Comparison of ENCODE assay signal across 8 cellular contexts in the genomic region with DNA sequence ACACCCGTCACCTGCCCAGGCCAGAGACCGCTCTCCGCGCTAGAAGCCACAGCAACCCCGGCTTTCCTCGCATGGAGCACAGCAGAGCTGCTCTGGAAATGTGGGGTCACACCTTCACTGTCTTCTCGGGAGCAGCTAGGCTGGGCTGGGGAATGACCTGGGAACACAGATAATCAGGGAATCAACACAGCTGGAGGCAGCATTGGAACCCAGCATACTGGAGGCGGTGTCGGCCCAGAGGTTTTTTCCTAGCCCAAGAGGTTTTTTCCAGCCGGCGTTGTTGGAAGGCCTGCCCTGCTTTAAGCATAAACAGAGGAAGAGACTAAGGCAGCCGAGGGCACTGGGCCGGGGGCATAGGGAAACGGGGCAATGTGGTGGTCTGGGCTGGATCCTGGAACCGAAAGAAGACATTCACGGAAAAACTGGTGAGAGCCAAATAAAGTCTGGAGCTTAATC. TPM values are rescaled to one million over a fixed set of nuclear protein-coding genes. Genes with fewer than 3 reads are reported as not detected.
A peak's percentile ranks its signal among the peaks of the same experiment; 100 is the strongest.
DNase-seq lines count a peak whose midpoint lies in the region; ATAC-seq and TF ChIP-seq lines count a peak whose summit lies in the region.

No MANE protein-coding gene starts in this region.

- H3K27me3 Mint-ChIP-seq in Calu3 (ENCODE audit: unreplicated experiment), result no peaks in the 10 kb centered on the region

- peak overlapping the region; percentile 70 for H3K4me3 Mint-ChIP-seq in Calu3 (ENCODE audit: low read depth, unreplicated experiment)

- H3K27me3 ChIP-seq in RWPE2 (ENCODE audit: insufficient read depth, poor library complexity, severe bottlenecking) (no peaks in the 10 kb centered on the region), esophagus muscularis mucosa (no peaks in the 10 kb centered on the region), gastrocnemius medialis (no peaks in the 10 kb centered on the region), H7 (ENCODE audit: control insufficient read depth, insufficient read depth, low read length) (no peaks in the 10 kb centered on the region)

- peak overlapping the region; percentile 79 for H3K27ac Mint-ChIP-seq in Calu3 (ENCODE audit: unreplicated experiment)

- H3K36me3 Mint-ChIP-seq in Calu3 (ENCODE audit: insufficient read depth, unreplicated experiment), result peaks cover 30% of the 10 kb centered on the region

- ATAC-seq in RWPE2 (ENCODE audit: low read depth), result no peak
- ATAC-seq in gastrocnemius medialis, result peak; percentile 2 to 10
- no peak for ATAC-seq in GM18870 (IDR thresholded peaks at IDR 0.05; ENCODE audit: unreplicated experiment)

- H3K36me3 ChIP-seq in RWPE2 (ENCODE audit: low read depth), result no peaks in the 10 kb centered on the region; the same call in 1 of the 2 replicates
- H3K36me3 ChIP-seq in esophagus muscularis mucosa, result peaks cover 0 to 18% (median 10%) of the 10 kb centered on the region in 4 donors
- H3K36me3 ChIP-seq in gastrocnemius medialis, result no peaks in the 10 kb centered on the region
- no peaks in the 10 kb centered on the region; the same call in 1 of the 2 replicates for H3K36me3 ChIP-seq in H7 (replicated peaks; ENCODE audit: control insufficient read depth, insufficient read depth, low read length)

- H3K4me1 Mint-ChIP-seq in Calu3 (ENCODE audit: low read depth, unreplicated experiment), result no peaks in the 10 kb centered on the region

- TF ChIP-seq POLR2A in esophagus muscularis mucosa (IDR thresholded peaks at IDR 0.05; ENCODE audit: low read depth) (no peak), gastrocnemius medialis (IDR thresholded peaks at IDR 0.05) (peak; percentile 18 to 24)

- H3K9me3 ChIP-seq in RWPE2 (ENCODE audit: severe bottlenecking) (no peaks in the 10 kb centered on the region), esophagus muscularis mucosa (no peaks in the 10 kb centered on the region), gastrocnemius medialis (no peaks in the 10 kb centered on the region)

- no peak for TF ChIP-seq CTCF in Calu3 (IDR thresholded peaks at IDR 0.05; ENCODE audit: unreplicated experiment)
- no peak for TF ChIP-seq CTCF in RWPE2 (IDR thresholded peaks at IDR 0.05; ENCODE audit: poor library complexity, severe bottlenecking)
- TF ChIP-seq CTCF in esophagus muscularis mucosa (IDR thresholded peaks at IDR 0.05), result no peak
- no peak for TF ChIP-seq CTCF in gastrocnemius medialis (IDR thresholded peaks at IDR 0.05 in 4 of 5, conservative IDR thresholded peaks at IDR 0.05 in 1 of 5)

- CTCF ChIA-PET in Calu3 (lab: Charles Lee), result no interaction called here

- no peak for DNase-seq in Calu3
- no peak for DNase-seq in RWPE2 (ENCODE audit: low spot score)
- no peak for DNase-seq in esophagus muscularis mucosa (ENCODE audit: extremely low spot score)
- no peak for DNase-seq in gastrocnemius medialis
- no peak for DNase-seq in NCI-H1436 treated with DMSO at 0.1 percent for 48 hours (lab: John Stamatoyannopoulos, UW)
- no peak for DNase-seq in H7
- no peak for DNase-seq in NCI-H524 (lab: John Stamatoyannopoulos, UW)

- H3K27ac ChIP-seq in RWPE2 (ENCODE audit: poor library complexity, severe bottlenecking) (peak overlapping the region; percentile 27), esophagus muscularis mucosa (replicated peaks in 1 of 4) (peak overlapping the region; percentile 92 to 96 (median 94)), gastrocnemius medialis (peak overlapping the region; percentile 92 to 97 (median 96))

- in situ Hi-C loops in gastrocnemius medialis (cut with MboI; ENCODE audit: low sequenced_read_pairs in 4 of 4), result no loop called here

- 29% methylated on average over 8 of the region's 16 CpGs for WGBS in esophagus muscularis mucosa

- intact Hi-C loops in Calu3 (cut with micrococcal nuclease; ENCODE audit: unreplicated experiment) (no loop called here), esophagus muscularis mucosa (cut with DNase I) (no loop called here), gastrocnemius medialis (cut with DNase I; ENCODE audit: low total_unique reads) (loop anchor here (1.0 kb wide), 1 partner anchor 29 kb away; no protein-coding TSS in a partner anchor)

- H3K4me3 ChIP-seq in RWPE2 (ENCODE audit: severe bottlenecking) (no peak overlapping the region), esophagus muscularis mucosa (peak overlapping the region; percentile 62 to 69 (median 65)), gastrocnemius medialis (peak overlapping the region in 3 of 4 donors; percentile 14 to 83 (median 24)), H7 (ENCODE audit: insufficient read depth, low read depth, low read length) (no peak overlapping the region)

- TF ChIP-seq EP300 in esophagus muscularis mucosa (IDR thresholded peaks at IDR 0.05), result no peak

- no peaks in the 10 kb centered on the region for H3K9me3 Mint-ChIP-seq in Calu3 (ENCODE audit: low read depth, unreplicated experiment)

- BruUV-seq in Calu3 (replicated peaks; lab: Mats Ljungman, UMichigan), result no TSS peak

- H3K4me1 ChIP-seq in RWPE2 (ENCODE audit: insufficient read depth, poor library complexity, severe bottlenecking) (no peaks in the 10 kb centered on the region), esophagus muscularis mucosa (peaks cover 44 to 58% (median 56%) of the 10 kb centered on the region in 4 donors), gastrocnemius medialis (peaks cover 12 to 25% of the 10 kb centered on the region in 2 donors)

RNA-seq across cellular contexts. Expression of gene PLD6, which starts 0.8 kb away (rescaled TPM):
- total RNA-seq in Calu3 (2022), result 2.9 and 3.0 TPM in 2 replicates
- total RNA-seq in esophagus muscularis mucosa, result 10 to 100 TPM in 1 of 4 donors, 1 to 10 TPM in 3; 3.1 to 13.7 (median 6.9) TPM
- total RNA-seq in gastrocnemius medialis, result 1 to 10 TPM; 1.9 to 5.1 (median 2.7) TPM
- total RNA-seq in H7 (2014; rRNA removed; shearing (Covaris generic)), result 0.17 TPM in 1 of 2 replicates, not detected in the other

RNA-seq across cellular contexts. Expression of gene FLCN, which starts 30.0 kb away (rescaled TPM):
- 35.3 and 38.5 TPM in 2 replicates for total RNA-seq in Calu3 (2022)
- total RNA-seq in esophagus muscularis mucosa, result 10 to 100 TPM; 21.5 to 64.7 (median 45.5) TPM
- 10 to 100 TPM; 31.7 to 62.0 (median 39.2) TPM for total RNA-seq in gastrocnemius medialis
- total RNA-seq in H7 (2014; rRNA removed; shearing (Covaris generic)), result 36.4 and 42.9 TPM in 2 replicates

Comparison
In these comparisons a context has a peak if more than half of its experiments do, and no peak if none do; other contexts are left out.
1. ATAC-seq: peak in gastrocnemius medialis (2 of 2); none in RWPE2 (single experiment) and GM18870 (single experiment).
2. H3K27ac ChIP-seq: peak in every context shown above with its lines; median percentile 96 in gastrocnemius medialis; 94 in esophagus muscularis mucosa; 27 in RWPE2.
3. H3K4me3 ChIP-seq: peak in esophagus muscularis mucosa (4 of 4) and gastrocnemius medialis (3 of 4); none in RWPE2 (single experiment) and H7 (single experiment).